12 cellular contexts compared by ENCODE assay signal in the genomic region with DNA sequence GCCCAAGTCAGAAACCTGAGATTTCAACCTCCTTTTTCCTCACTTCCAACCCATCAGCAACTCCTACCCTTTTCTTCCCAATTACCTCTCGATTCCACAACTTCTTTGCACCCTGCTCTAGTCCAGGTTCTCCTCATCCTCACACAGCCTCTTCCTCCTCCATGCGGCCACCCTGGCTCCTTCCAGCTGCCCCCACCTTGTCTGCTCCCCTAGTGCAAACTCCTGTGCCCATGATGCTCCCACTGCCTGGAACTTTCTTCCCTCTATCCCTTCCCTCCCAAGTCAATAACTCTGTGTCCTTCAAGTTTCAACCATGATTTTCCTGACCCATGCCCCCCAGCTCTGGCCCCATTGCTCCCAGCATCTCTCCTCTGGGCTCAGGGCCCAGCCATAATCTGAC. TPM values are rescaled to one million over a fixed set of nuclear protein-coding genes. Genes with fewer than 3 reads are reported as not detected.
A peak's percentile ranks its signal among the peaks of the same experiment; 100 is the strongest.
DNase-seq lines count a peak whose midpoint lies in the region; ATAC-seq lines count a peak whose summit lies in the region.
"Had no signal": no experiment of that assay in that cellular context is flagged by ENCODE, and none has a peak within 500 bp of the region (broad histone marks: within the 10 kb centered on the region; RNA-seq: fewer than 3 reads in every experiment).

No MANE protein-coding gene starts in this region.

- no peaks in the 10 kb centered on the region for H3K27me3 ChIP-seq in thymus (ENCODE audit: control insufficient read depth, insufficient read depth)
- H3K27me3 ChIP-seq: breast epithelium had no signal

- H3K36me3 ChIP-seq in thymus (ENCODE audit: control insufficient read depth, insufficient read depth): no peaks in the 10 kb centered on the region
- H3K36me3 ChIP-seq: breast epithelium had no signal

- peak overlapping the region; percentile 85 for H3K27ac ChIP-seq in thymus (ENCODE audit: low read depth)
- H3K27ac ChIP-seq: GM23248 had no signal

- H3K4me3 Mint-ChIP-seq in activated T-helper 1 cell treated with anti-CD3 and anti-CD28 coated beads, Interleukin-12 subunit alpha, Interleukin-12 subunit beta, Interleukin-2, Interleukin-4 antibody, amounts not matched to agents 30 ng/mL and 10 ng/mL and 1 ng/mL, durations not matched to agents 14 hours and 24 hours and 36 hours: peak overlapping the region; percentile 66
- peak overlapping the region; percentile 43 for H3K4me3 Mint-ChIP-seq in memory B cell
- H3K4me3 Mint-ChIP-seq: type B pancreatic cell had no signal

- intact Hi-C loops in activated T-helper 1 cell treated with anti-CD3 and anti-CD28 coated beads, Interleukin-12 subunit alpha, Interleukin-12 subunit beta, Interleukin-2, Interleukin-4 antibody, amounts not matched to agents 30 ng/mL and 10 ng/mL and 1 ng/mL, durations not matched to agents 14 hours and 24 hours and 36 hours (cut with micrococcal nuclease): loop anchor here (5.0 kb wide), 3 partner anchors 76 to 481 kb away; partner anchors contain the start of genes CORO1C and UNG

- WGBS in thymus: 95% methylated on average over 2 of the region's 2 CpGs

- H3K4me1 ChIP-seq in thymus (ENCODE audit: control insufficient read depth, insufficient read depth, low read length): peaks cover 21% of the 10 kb centered on the region
- H3K4me1 ChIP-seq: breast epithelium had no signal

- peaks cover 66% of the 10 kb centered on the region for H3K4me1 Mint-ChIP-seq in activated T-helper 1 cell treated with anti-CD3 and anti-CD28 coated beads, Interleukin-12 subunit alpha, Interleukin-12 subunit beta, Interleukin-2, Interleukin-4 antibody, amounts not matched to agents 30 ng/mL and 10 ng/mL and 1 ng/mL, durations not matched to agents 14 hours and 24 hours and 36 hours (ENCODE audit: low read depth)
- peaks cover 50% of the 10 kb centered on the region for H3K4me1 Mint-ChIP-seq in memory B cell

- peaks cover 0 to 6% of the 10 kb centered on the region in 2 donors for H3K9me3 Mint-ChIP-seq in activated naive CD4-positive, alpha-beta T cell treated with anti-CD3 and anti-CD28 coated beads, Interleukin-2, amount 50 U/mL, for 72 hours
- H3K9me3 Mint-ChIP-seq in activated T-helper 1 cell treated with anti-CD3 and anti-CD28 coated beads, Interleukin-12 subunit alpha, Interleukin-12 subunit beta, Interleukin-2, Interleukin-4 antibody, amounts not matched to agents 30 ng/mL and 10 ng/mL and 1 ng/mL, durations not matched to agents 14 hours and 24 hours and 36 hours: peaks cover 15% of the 10 kb centered on the region
- H3K9me3 Mint-ChIP-seq in memory B cell: peaks cover 4% of the 10 kb centered on the region
- H3K9me3 Mint-ChIP-seq: type B pancreatic cell had no signal

- peaks cover 2% of the 10 kb centered on the region for H3K27me3 Mint-ChIP-seq in activated T-helper 1 cell treated with anti-CD3 and anti-CD28 coated beads, Interleukin-12 subunit alpha, Interleukin-12 subunit beta, Interleukin-2, Interleukin-4 antibody, amounts not matched to agents 30 ng/mL and 10 ng/mL and 1 ng/mL, durations not matched to agents 14 hours and 24 hours and 36 hours (ENCODE audit: insufficient read depth)
- no peaks in the 10 kb centered on the region for H3K27me3 Mint-ChIP-seq in memory B cell

- H3K9me3 ChIP-seq in thymus (ENCODE audit: control insufficient read depth): no peaks in the 10 kb centered on the region
- H3K9me3 ChIP-seq: breast epithelium had no signal

- H3K36me3 Mint-ChIP-seq in activated naive CD4-positive, alpha-beta T cell treated with anti-CD3 and anti-CD28 coated beads, Interleukin-2, amount 50 U/mL, for 72 hours: peaks cover 12 to 29% of the 10 kb centered on the region in 2 donors
- H3K36me3 Mint-ChIP-seq in activated T-helper 1 cell treated with anti-CD3 and anti-CD28 coated beads, Interleukin-12 subunit alpha, Interleukin-12 subunit beta, Interleukin-2, Interleukin-4 antibody, amounts not matched to agents 30 ng/mL and 10 ng/mL and 1 ng/mL, durations not matched to agents 14 hours and 24 hours and 36 hours (ENCODE audit: low read depth): peaks cover 35% of the 10 kb centered on the region
- H3K36me3 Mint-ChIP-seq in memory B cell: peaks cover 5% of the 10 kb centered on the region
- H3K36me3 Mint-ChIP-seq: type B pancreatic cell had no signal

- no peak for DNase-seq in activated naive CD4-positive, alpha-beta T cell treated with anti-CD3 and anti-CD28 coated beads, Interleukin-2, amount 50 U/mL, for 72 hours (ENCODE audit: low spot score in 2 of 2)
- DNase-seq in activated naive CD4-positive, alpha-beta T cell treated with anti-CD3 and anti-CD28 coated beads, Interleukin-2, amount 50 U/mL, for 16 hours: no peak
- no peak for DNase-seq in activated T-helper 1 cell treated with anti-CD3 and anti-CD28 coated beads, Interleukin-12 subunit alpha, Interleukin-12 subunit beta, Interleukin-2, Interleukin-4 antibody, amounts not matched to agents 30 ng/mL and 10 ng/mL and 1 ng/mL, durations not matched to agents 14 hours and 24 hours and 36 hours (ENCODE audit: low spot score)
- no peak for DNase-seq in memory B cell (ENCODE audit: low spot score in 2 of 2)
- DNase-seq in COLO668 (lab: John Stamatoyannopoulos, UW; ENCODE audit: unreplicated experiment): no peak
- DNase-seq: GM23248, retina had no signal

- no peak for ATAC-seq in activated naive CD4-positive, alpha-beta T cell treated with anti-CD3 and anti-CD28 coated beads, Interleukin-2, amount 50 U/mL, for 72 hours
- no peak for ATAC-seq in memory B cell (ENCODE audit: low read depth)
- no peak for ATAC-seq in GM19452 (IDR thresholded peaks at IDR 0.05; ENCODE audit: unreplicated experiment)
- ATAC-seq in HG03280 (IDR thresholded peaks at IDR 0.05; ENCODE audit: unreplicated experiment): no peak

- no peak overlapping the region for H3K4me3 ChIP-seq in thymus (ENCODE audit: low read length)
- H3K4me3 ChIP-seq: breast epithelium, GM23248 had no signal

- H3K27ac Mint-ChIP-seq in activated naive CD4-positive, alpha-beta T cell treated with anti-CD3 and anti-CD28 coated beads, Interleukin-2, amount 50 U/mL, for 72 hours: peak overlapping the region; percentile 76 to 91
- peak overlapping the region; percentile 97 for H3K27ac Mint-ChIP-seq in activated T-helper 1 cell treated with anti-CD3 and anti-CD28 coated beads, Interleukin-12 subunit alpha, Interleukin-12 subunit beta, Interleukin-2, Interleukin-4 antibody, amounts not matched to agents 30 ng/mL and 10 ng/mL and 1 ng/mL, durations not matched to agents 14 hours and 24 hours and 36 hours
- peak overlapping the region; percentile 96 for H3K27ac Mint-ChIP-seq in memory B cell
- H3K27ac Mint-ChIP-seq: type B pancreatic cell had no signal

RNA-seq across cellular contexts. Expression of gene SELPLG, which starts 17.3 kb away (rescaled TPM):
- total RNA-seq in activated naive CD4-positive, alpha-beta T cell treated with anti-CD3 and anti-CD28 coated beads, Interleukin-2, amount 50 U/mL, for 72 hours: 10 to 100 TPM; 30.0 to 35.9 TPM
- 51.9 and 53.5 TPM in 2 replicates for total RNA-seq in activated T-helper 1 cell treated with anti-CD3 and anti-CD28 coated beads, Interleukin-12 subunit alpha, Interleukin-12 subunit beta, Interleukin-2, Interleukin-4 antibody, amounts not matched to agents 30 ng/mL and 10 ng/mL and 1 ng/mL, durations not matched to agents 14 hours and 24 hours and 36 hours
- polyA plus RNA-seq in thymus: 28.0 TPM

RNA-seq across cellular contexts. Expression of gene TMEM119, which starts 18.5 kb away (rescaled TPM):
- total RNA-seq in activated naive CD4-positive, alpha-beta T cell treated with anti-CD3 and anti-CD28 coated beads, Interleukin-2, amount 50 U/mL, for 72 hours: under 1 TPM in 1 of 2 donors, not detected in 1; 0.09 TPM
- total RNA-seq in activated T-helper 1 cell treated with anti-CD3 and anti-CD28 coated beads, Interleukin-12 subunit alpha, Interleukin-12 subunit beta, Interleukin-2, Interleukin-4 antibody, amounts not matched to agents 30 ng/mL and 10 ng/mL and 1 ng/mL, durations not matched to agents 14 hours and 24 hours and 36 hours: 0.12 TPM in 1 of 2 replicates, not detected in the other
- 4.0 TPM for polyA plus RNA-seq in thymus

RNA-seq across cellular contexts. Expression of gene ISCU, which starts 54.0 kb away (rescaled TPM):
- total RNA-seq in activated naive CD4-positive, alpha-beta T cell treated with anti-CD3 and anti-CD28 coated beads, Interleukin-2, amount 50 U/mL, for 72 hours: 100 to 1,000 TPM in 1 of 2 donors, 10 to 100 TPM in 1; 53.6 to 158 TPM
- 73.8 and 74.9 TPM in 2 replicates for total RNA-seq in activated T-helper 1 cell treated with anti-CD3 and anti-CD28 coated beads, Interleukin-12 subunit alpha, Interleukin-12 subunit beta, Interleukin-2, Interleukin-4 antibody, amounts not matched to agents 30 ng/mL and 10 ng/mL and 1 ng/mL, durations not matched to agents 14 hours and 24 hours and 36 hours
- 248 TPM for polyA plus RNA-seq in thymus

RNA-seq across cellular contexts. Expression of gene SART3, which starts 55.4 kb away (rescaled TPM):
- 100 to 1,000 TPM in 1 of 2 donors, 10 to 100 TPM in 1; 89.0 to 105 TPM for total RNA-seq in activated naive CD4-positive, alpha-beta T cell treated with anti-CD3 and anti-CD28 coated beads, Interleukin-2, amount 50 U/mL, for 72 hours
- total RNA-seq in activated T-helper 1 cell treated with anti-CD3 and anti-CD28 coated beads, Interleukin-12 subunit alpha, Interleukin-12 subunit beta, Interleukin-2, Interleukin-4 antibody, amounts not matched to agents 30 ng/mL and 10 ng/mL and 1 ng/mL, durations not matched to agents 14 hours and 24 hours and 36 hours: 83.3 and 96.4 TPM in 2 replicates
- polyA plus RNA-seq in thymus: 21.0 TPM
